Comparison of ENCODE assay signal across 2 cellular contexts in genomic region chrX:4249401-4249800, GRCh38.
A peak's percentile ranks its signal among the peaks of the same experiment; 100 is the strongest.
TF ChIP-seq lines count a peak whose summit lies in the region.

No MANE protein-coding gene starts in this region.

TF ChIP-seq in GM23338, 12 proteins besides CTCF, POLR2A, EP300 and RAD21:
- no peak for TF ChIP-seq REST (IDR thresholded peaks at IDR 0.05; ENCODE audit: unreplicated experiment)
- TF ChIP-seq ZNF331 (CRISPR knock-in tag; IDR thresholded peaks at IDR 0.05; ENCODE audit: low read depth) = no peak
- TF ChIP-seq ETS1 (IDR thresholded peaks at IDR 0.05) = no peak

TF ChIP-seq in H1, 55 proteins besides CTCF, POLR2A, EP300 and RAD21:
- TF ChIP-seq POLR2AphosphoS5 (IDR thresholded peaks at IDR 0.05; ENCODE audit: low read depth, low read length) (peak; percentile 51; the same call in 1 of the 2 replicates), TCF12 (IDR thresholded peaks at IDR 0.05; ENCODE audit: low read depth, low read length) (peak; percentile 94), TEAD4 (IDR thresholded peaks at IDR 0.05; ENCODE audit: low read depth, low read length) (0 out of 2 replicates have a peak, but pooled peaks have one; percentile 46), JUN (IDR thresholded peaks at IDR 0.05; ENCODE audit: low read depth, low read length) (no peak), USF2 (IDR thresholded peaks at IDR 0.05; ENCODE audit: low read length) (no peak), FOSL1 (IDR thresholded peaks at IDR 0.05; ENCODE audit: insufficient read depth, low read depth, low read length) (no peak), CBX8 (IDR thresholded peaks at IDR 0.05; ENCODE audit: borderline replicate concordance, low read depth, low read length) (no peak), KDM4A (IDR thresholded peaks at IDR 0.05; ENCODE audit: low read depth, low read length, severe bottlenecking) (no peak), CHD1 (IDR thresholded peaks at IDR 0.05; ENCODE audit: low read depth, low read length) (no peak), NANOG (IDR thresholded peaks at IDR 0.05; ENCODE audit: insufficient read depth, low read depth, low read length, poor library complexity, severe bottlenecking) (no peak), E2F6 (IDR thresholded peaks at IDR 0.05) (no peak), BACH1 (IDR thresholded peaks at IDR 0.05; ENCODE audit: low read length) (no peak)
